ENCODE assay signal across 9 cellular contexts in the genomic region with DNA sequence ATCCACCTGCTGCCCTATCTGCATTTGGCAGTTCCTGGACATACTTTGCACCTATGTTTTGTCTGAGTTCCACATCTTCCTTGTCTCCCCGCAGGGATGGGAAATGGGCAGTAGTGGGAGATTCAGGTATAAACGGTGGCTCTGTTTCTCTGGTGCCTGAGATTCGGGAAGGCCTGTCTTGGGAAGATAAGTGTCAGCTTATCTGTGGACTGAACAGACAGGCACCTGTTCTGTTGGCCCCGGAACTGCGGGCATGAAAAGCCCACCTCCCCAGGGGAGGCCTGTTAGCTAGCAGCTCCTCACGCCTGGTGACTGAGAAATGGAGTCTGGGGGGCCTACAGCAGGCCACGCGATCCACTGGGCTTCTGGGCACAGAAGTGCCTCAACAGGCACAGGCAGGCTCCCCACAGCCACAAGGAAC. TPM values are rescaled to one million over a fixed set of nuclear protein-coding genes. Genes with fewer than 3 reads are reported as not detected.
DNase-seq lines count a peak whose midpoint lies in the region; ATAC-seq, FAIRE-seq and TF ChIP-seq lines count a peak whose summit lies in the region.
"Had no signal": no experiment of that assay in that cellular context is flagged by ENCODE, and none has a peak within 500 bp of the region (broad histone marks: within the 10 kb centered on the region; RNA-seq: fewer than 3 reads in every experiment).

No MANE protein-coding gene starts in this region.

- DNase-seq in CD8-positive, alpha-beta memory T cell = no peak
- DNase-seq in pancreas = peak in 1 of 6 donors; percentile 71
- DNase-seq in A172 (ENCODE audit: low spot score) = no peak
- DNase-seq in SHP77 treated with DMSO at 0.1 percent for 48 hours (lab: John Stamatoyannopoulos, UW) = no peak
- DNase-seq in OCI-M2 (lab: John Stamatoyannopoulos, UW; ENCODE audit: unreplicated experiment) = no peak

- POLR2A ChIA-PET in CD8-positive, alpha-beta memory T cell (lab: Charles Lee) = interaction anchor here (1.0 to 13.3 kb wide), 5 partner anchors 9 to 112 kb away, joined by 3 to 481 read pairs (median 4); a partner anchor contains a TSS

- H3K4me2 ChIP-seq in OCI-LY3 (ENCODE audit: low read length) = 0 out of 2 replicates have a peak overlapping the region, but pooled peaks have one; percentile 22

- peaks cover 42 to 60% (median 56%) of the 10 kb centered on the region in 3 donors for H3K4me1 Mint-ChIP-seq in CD8-positive, alpha-beta memory T cell

- H4K20me1 ChIP-seq in OCI-LY3 (ENCODE audit: insufficient read depth, low read length) = no peaks in the 10 kb centered on the region

- H3K27ac Mint-ChIP-seq in CD8-positive, alpha-beta memory T cell = peak overlapping the region; percentile 85 to 98 (median 90)

- WGBS in pancreas, 2 donors = 10 to 15% methylated on average over 8 of the region's 8 CpGs

- peaks cover 20% of the 10 kb centered on the region for H3K79me2 ChIP-seq in OCI-LY3 (ENCODE audit: low read length)

- H3K36me3 Mint-ChIP-seq in CD8-positive, alpha-beta memory T cell = peaks cover 0 to 56% (median 14%) of the 10 kb centered on the region in 3 donors

- no peak overlapping the region for H3K4me3 ChIP-seq in CD8-positive, alpha-beta memory T cell (ENCODE audit: low read length)
- no peak overlapping the region for H3K4me3 ChIP-seq in OCI-LY3 (ENCODE audit: low read length)
- H3K4me3 ChIP-seq in endocrine pancreas (ENCODE audit: control insufficient read depth, insufficient read depth, low read length) = peak overlapping the region; percentile 56
- H3K4me3 ChIP-seq in pancreas = peak overlapping the region; percentile 61 to 79 (median 66)

- H3K27me3 Mint-ChIP-seq in CD8-positive, alpha-beta memory T cell = no peaks in the 10 kb centered on the region

- peak overlapping the region in 2 of 7 donors; percentile 38 to 84 for H3K4me3 Mint-ChIP-seq in CD8-positive, alpha-beta memory T cell

- no peak for TF ChIP-seq CTCF in OCI-LY3 (IDR thresholded peaks at IDR 0.05; ENCODE audit: low read depth, low read length)
- TF ChIP-seq CTCF in pancreas (IDR thresholded peaks at IDR 0.05) = no peak

- CTCF ChIA-PET in CD8-positive, alpha-beta memory T cell (lab: Charles Lee) = interaction anchor here (0.6 to 13.3 kb wide), 12 partner anchors 9 to 147 kb away, joined by 3 to 815 read pairs (median 7); a partner anchor contains a TSS

- intact Hi-C loops in pancreas (cut with DNase I) = no loop called here

- H3K36me3 ChIP-seq in CD8-positive, alpha-beta memory T cell (ENCODE audit: insufficient read depth, low read length) = peaks cover 44% of the 10 kb centered on the region
- H3K36me3 ChIP-seq in OCI-LY3 (replicated peaks; ENCODE audit: low read depth, low read length) = peaks cover 60% of the 10 kb centered on the region
- no peaks in the 10 kb centered on the region for H3K36me3 ChIP-seq in endocrine pancreas (ENCODE audit: control insufficient read depth, insufficient read depth, low read length)
- peaks cover 0 to 5% (median 4%) of the 10 kb centered on the region in 3 donors for H3K36me3 ChIP-seq in pancreas

- ATAC-seq in pancreas = no peak
- no peak for ATAC-seq in GM21367 (IDR thresholded peaks at IDR 0.05; ENCODE audit: unreplicated experiment)

- H3K4me1 ChIP-seq in CD8-positive, alpha-beta memory T cell (ENCODE audit: insufficient read depth, low read length) = peaks cover 59% of the 10 kb centered on the region
- H3K4me1 ChIP-seq in OCI-LY3 (ENCODE audit: low read length) (peaks cover 45% of the 10 kb centered on the region), endocrine pancreas (ENCODE audit: control insufficient read depth, insufficient read depth, low read length) (no peaks in the 10 kb centered on the region), pancreas (peaks cover 33 to 61% (median 42%) of the 10 kb centered on the region in 3 donors)

- no peaks in the 10 kb centered on the region for H3K27me3 ChIP-seq in CD8-positive, alpha-beta memory T cell (ENCODE audit: insufficient read depth, low read length, poor library complexity, severe bottlenecking)
- no peaks in the 10 kb centered on the region for H3K27me3 ChIP-seq in OCI-LY3 (ENCODE audit: low read depth, low read length)
- no peaks in the 10 kb centered on the region for H3K27me3 ChIP-seq in endocrine pancreas (ENCODE audit: control insufficient read depth, insufficient read depth, low read length)
- H3K27me3 ChIP-seq in pancreas = no peaks in the 10 kb centered on the region

- FAIRE-seq in pancreas (lab: Jason Lieb, UNC) = no peak

- no peak overlapping the region for H2AFZ ChIP-seq in OCI-LY3 (ENCODE audit: low read depth, low read length)

- no peaks in the 10 kb centered on the region for H3K9me3 ChIP-seq in CD8-positive, alpha-beta memory T cell (ENCODE audit: low read length)
- no peaks in the 10 kb centered on the region for H3K9me3 ChIP-seq in OCI-LY3 (ENCODE audit: insufficient read depth, low read length)
- no peaks in the 10 kb centered on the region for H3K9me3 ChIP-seq in endocrine pancreas (ENCODE audit: control insufficient read depth, low read length)
- H3K9me3 ChIP-seq in pancreas = no peaks in the 10 kb centered on the region

- H3K9me3 Mint-ChIP-seq in CD8-positive, alpha-beta memory T cell = no peaks in the 10 kb centered on the region

- H3K9ac ChIP-seq in OCI-LY3 (ENCODE audit: low read length) (peak overlapping the region; percentile 39; the same call in 1 of the 2 replicates), endocrine pancreas (ENCODE audit: control insufficient read depth, insufficient read depth, low read length) (peak overlapping the region; percentile 89)

- H3K27ac ChIP-seq in CD8-positive, alpha-beta memory T cell (ENCODE audit: low read depth, low read length) = no peak overlapping the region
- H3K27ac ChIP-seq in OCI-LY3 (ENCODE audit: low read length) (peak overlapping the region; percentile 58), pancreas (peak overlapping the region; percentile 60 to 97 (median 90))

RNA-seq across cellular contexts. Expression of a gene that starts 5.8 kb away (rescaled TPM):
- total RNA-seq in CD8-positive, alpha-beta memory T cell = 100 to 1,000 TPM; 499 to 503 TPM
- polyA plus RNA-seq in CD8-positive, alpha-beta memory T cell = 116 TPM
- total RNA-seq in pancreas = 100 to 1,000 TPM in 3 of 6 donors, 10 to 100 TPM in 3; 79.7 to 139 (median 101) TPM
- 10 to 100 TPM; 74.7 to 91.9 TPM for polyA plus RNA-seq in pancreas
- total RNA-seq in A172 (2014; rRNA removed; shearing (Covaris generic)) = 172 and 183 TPM in 2 replicates

RNA-seq across cellular contexts. Expression of a gene that starts 6.1 kb away (rescaled TPM):
- total RNA-seq in CD8-positive, alpha-beta memory T cell = 100 to 1,000 TPM; 158 to 161 TPM
- polyA plus RNA-seq in CD8-positive, alpha-beta memory T cell = 64.4 TPM
- 10 to 100 TPM in 5 of 6 donors, 1 to 10 TPM in 1; 8.9 to 20.2 (median 17.0) TPM for total RNA-seq in pancreas
- 10 to 100 TPM in 1 of 2 donors, 1 to 10 TPM in 1; 9.4 to 12.9 TPM for polyA plus RNA-seq in pancreas
- total RNA-seq in A172 (2014; rRNA removed; shearing (Covaris generic)) = 42.6 and 50.5 TPM in 2 replicates

RNA-seq across cellular contexts. Expression of a gene that starts 13.5 kb away (rescaled TPM):
- 100 to 1,000 TPM; 456 to 460 TPM for total RNA-seq in CD8-positive, alpha-beta memory T cell
- 379 TPM for polyA plus RNA-seq in CD8-positive, alpha-beta memory T cell
- total RNA-seq in pancreas = 10 to 100 TPM; 13.3 to 37.9 (median 17.8) TPM
- 10 to 100 TPM; 48.7 to 53.1 TPM for polyA plus RNA-seq in pancreas
- total RNA-seq in A172 (2014; rRNA removed; shearing (Covaris generic)) = 0.31 and 0.48 TPM in 2 replicates

RNA-seq across cellular contexts. Expression of a gene that starts 20.8 kb away (rescaled TPM):
- 100 to 1,000 TPM; 297 to 304 TPM for total RNA-seq in CD8-positive, alpha-beta memory T cell
- polyA plus RNA-seq in CD8-positive, alpha-beta memory T cell = 259 TPM
- 100 to 1,000 TPM in 2 of 6 donors, 10 to 100 TPM in 4; 86.8 to 154 (median 97.6) TPM for total RNA-seq in pancreas
- 100 to 1,000 TPM; 176 to 314 TPM for polyA plus RNA-seq in pancreas
- total RNA-seq in A172 (2014; rRNA removed; shearing (Covaris generic)) = 1.8 TPM in 1 of 2 replicates, not detected in the other

RNA-seq across cellular contexts. Expression of a gene that starts 21.0 kb away (rescaled TPM):
- total RNA-seq in CD8-positive, alpha-beta memory T cell = not detected
- polyA plus RNA-seq in CD8-positive, alpha-beta memory T cell = not detected
- not detected for total RNA-seq in pancreas
- not detected for polyA plus RNA-seq in pancreas
- total RNA-seq in A172 (2014; rRNA removed; shearing (Covaris generic)) = not detected in 2 replicates
- total RNA-seq: glomerular endothelial cell had no signal

Comparison
In these comparisons a context has a peak if more than half of its experiments do, and no peak if none do; other contexts are left out.
1. H3K4me3 ChIP-seq: peak in endocrine pancreas (single experiment) and pancreas (4 of 4); none in CD8-positive, alpha-beta memory T cell (single experiment) and OCI-LY3 (single experiment).
2. RNA of a gene that starts 13.5 kb away (total RNA-seq): 456 to 460 TPM in CD8-positive, alpha-beta memory T cell; 13.3 to 37.9 TPM in pancreas and 0.31 to 0.48 TPM in A172; every median in the first group is over 10 times any median in the second.